15 cellular contexts compared by ENCODE assay signal in the genomic region with DNA sequence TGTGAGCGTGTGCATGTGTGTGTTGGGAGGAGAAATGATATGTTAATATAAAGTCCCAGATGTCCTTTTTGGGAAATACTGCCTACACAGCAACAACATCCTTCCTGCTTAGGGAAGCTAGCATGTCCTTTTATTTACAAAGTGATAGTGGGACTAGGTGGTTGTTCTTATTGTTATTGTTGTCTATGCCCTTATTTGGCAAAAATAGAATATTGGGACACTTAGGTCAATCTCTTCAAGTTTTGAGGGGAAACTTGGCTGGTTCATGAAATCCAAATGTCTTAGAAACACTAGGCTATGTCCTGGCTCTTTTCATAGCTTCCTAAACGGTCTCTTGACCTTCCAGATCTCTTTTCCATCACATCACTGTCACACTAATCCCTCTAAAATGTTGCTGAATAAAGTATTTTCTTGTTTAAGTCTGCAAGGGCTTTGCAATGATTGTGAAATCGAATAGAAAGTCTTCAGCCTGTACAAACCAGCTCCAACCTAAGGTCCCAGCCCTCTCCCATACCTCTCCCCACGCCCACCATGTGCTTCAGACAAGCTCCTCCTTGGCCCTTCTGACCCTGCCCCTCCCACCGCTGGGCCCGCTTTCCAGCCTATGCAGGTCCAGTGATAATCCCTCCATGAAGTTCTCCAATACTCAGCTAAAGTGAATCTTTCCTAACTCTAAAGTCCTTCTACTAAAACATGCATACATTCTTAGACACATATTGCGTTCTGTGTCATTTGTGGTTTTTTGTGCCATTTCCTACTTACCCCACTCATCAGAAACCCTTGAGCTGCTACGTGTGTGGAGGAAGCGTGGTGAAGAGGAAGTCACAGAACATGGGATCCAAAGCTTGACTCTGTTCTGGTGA.
DNase-seq lines count a peak whose midpoint lies in the region; ATAC-seq and TF ChIP-seq lines count a peak whose summit lies in the region.
"Had no signal": no experiment of that assay in that cellular context is flagged by ENCODE, and none has a peak within 500 bp of the region (broad histone marks: within the 10 kb centered on the region; RNA-seq: fewer than 3 reads in every experiment).

No MANE protein-coding gene starts in this region.

- TF ChIP-seq POLR2A in IMR-90 (IDR thresholded peaks at IDR 0.05; ENCODE audit: low read depth, low read length) = no peak

- H3K4me2 ChIP-seq in IMR-90 (ENCODE audit: low read depth, low read length) = no peak overlapping the region
- no peak overlapping the region for H3K4me2 ChIP-seq in mesenchymal stem cell (ENCODE audit: low read length, poor library complexity, severe bottlenecking)

- no peak overlapping the region for H2BK5ac ChIP-seq in IMR-90 (ENCODE audit: low read depth, low read length, poor library complexity, severe bottlenecking)
- H2BK5ac ChIP-seq in mesenchymal stem cell (ENCODE audit: low read depth, low read length, poor library complexity, severe bottlenecking) = no peak overlapping the region

- H2BK12ac ChIP-seq in mesenchymal stem cell (ENCODE audit: low read length in 2 of 2) = no peak overlapping the region

- CTCF ChIA-PET in IMR-90 (lab: Yijun Ruan, JAX) = interaction anchor here (0.5 to 0.6 kb wide), 3 partner anchors 29 to 289 kb away, joined by 3 to 7 read pairs (median 4); no protein-coding TSS in a partner anchor
- CTCF ChIA-PET in activated CD8-positive, alpha-beta T cell treated with anti-CD3 and anti-CD28 coated beads, Interleukin-2, amount 10 ng/mL, durations not matched to agents 7 days and 5 days (lab: Charles Lee) = interaction anchor here (0.8 to 2.4 kb wide), 6 partner anchors 9 to 445 kb away, joined by 3 to 8 read pairs (median 4); no protein-coding TSS in a partner anchor

- WGBS in IMR-90 (ENCODE audit: extremely low coverage in 2 of 2, insufficient read length in 1 of 2), 2 experiments = 72% methylated on average over 3 of the region's 9 CpGs; no CpG with 5 or more reads in 1 of the 2 experiments
- 90% methylated on average over 6 of the region's 9 CpGs for WGBS in mesenchymal stem cell

- no peak overlapping the region for H2AK9ac ChIP-seq in IMR-90 (replicated peaks; ENCODE audit: low read depth, low read length, poor library complexity)

- H3K79me1 ChIP-seq in IMR-90 (ENCODE audit: low read depth in 1 of 2, low read length in 2 of 2) (no peaks in the 10 kb centered on the region), mesenchymal stem cell (replicated peaks; ENCODE audit: low read length, poor library complexity, severe bottlenecking) (no peaks in the 10 kb centered on the region)

- dilution Hi-C loops in IMR-90 (cut with HindIII; ENCODE audit: low sequenced_read_pairs, unreplicated experiment) = no loop called here

- H3K36me3 Mint-ChIP-seq in activated CD8-positive, alpha-beta T cell treated with anti-CD3 and anti-CD28 coated beads, Interleukin-2, amount 10 ng/mL, durations not matched to agents 7 days and 5 days (ENCODE audit: low read depth) = no peaks in the 10 kb centered on the region

- no peak overlapping the region for H3K4me3 Mint-ChIP-seq in activated CD8-positive, alpha-beta T cell treated with anti-CD3 and anti-CD28 coated beads, Interleukin-2, amount 10 ng/mL, durations not matched to agents 7 days and 5 days

- H2BK120ac ChIP-seq in IMR-90 (ENCODE audit: low read depth, low read length) = no peak overlapping the region
- no peak overlapping the region for H2BK120ac ChIP-seq in mesenchymal stem cell (ENCODE audit: low read depth, low read length)

- H4K8ac ChIP-seq in IMR-90 (ENCODE audit: low read depth in 2 of 2, low read length in 2 of 2) (no peak overlapping the region), mesenchymal stem cell (ENCODE audit: low read length) (no peak overlapping the region)

- H2BK15ac ChIP-seq in IMR-90 (ENCODE audit: low read depth, low read length) (no peak overlapping the region), mesenchymal stem cell (ENCODE audit: low read depth, poor library complexity, severe bottlenecking) (no peak overlapping the region)

- H3K4me1 ChIP-seq in IMR-90 (ENCODE audit: control insufficient read depth, insufficient read depth, low read length) (no peaks in the 10 kb centered on the region), mesenchymal stem cell (ENCODE audit: control insufficient read depth, insufficient read depth, low read depth, low read length) (peaks cover 3% of the 10 kb centered on the region)
- H3K4me1 ChIP-seq: HAP-1 had no signal

- intact Hi-C loops in IMR-90 (cut with micrococcal nuclease) = no loop called here

- POLR2A ChIA-PET in IMR-90 (lab: Charles Lee; ENCODE audit: unreplicated experiment) = no interaction called here
- POLR2A ChIA-PET in activated CD8-positive, alpha-beta T cell treated with anti-CD3 and anti-CD28 coated beads, Interleukin-2, amount 10 ng/mL, durations not matched to agents 7 days and 5 days (lab: Charles Lee) = no interaction called here

- no peaks in the 10 kb centered on the region for H4K20me1 ChIP-seq in IMR-90 (ENCODE audit: insufficient read depth, low read length)

- H2AK5ac ChIP-seq in IMR-90 (ENCODE audit: low read depth, low read length) (no peak overlapping the region), mesenchymal stem cell (ENCODE audit: low read length, severe bottlenecking) (no peak overlapping the region)

- H3K18ac ChIP-seq in IMR-90 (ENCODE audit: low read depth, low read length) (no peak overlapping the region), mesenchymal stem cell (ENCODE audit: low read depth in 1 of 2, low read length in 2 of 2) (no peak overlapping the region)

- H3K9me3 Mint-ChIP-seq in activated CD8-positive, alpha-beta T cell treated with anti-CD3 and anti-CD28 coated beads, Interleukin-2, amount 10 ng/mL, durations not matched to agents 7 days and 5 days (ENCODE audit: insufficient read depth) = no peaks in the 10 kb centered on the region

- H3K4me1 Mint-ChIP-seq in activated CD8-positive, alpha-beta T cell treated with anti-CD3 and anti-CD28 coated beads, Interleukin-2, amount 10 ng/mL, durations not matched to agents 7 days and 5 days (ENCODE audit: low read depth) = peaks cover 38% of the 10 kb centered on the region

- ATAC-seq in IMR-90 (ENCODE audit: low read depth) (no peak), HG02588 (IDR thresholded peaks at IDR 0.05; ENCODE audit: unreplicated experiment) (no peak), GM18519 (IDR thresholded peaks at IDR 0.05; ENCODE audit: low FRiP score, unreplicated experiment) (no peak)
- peak; percentile 56 for ATAC-seq in activated CD8-positive, alpha-beta T cell treated with anti-CD3 and anti-CD28 coated beads, Interleukin-2, amount 10 ng/mL, durations not matched to agents 7 days and 5 days

- BruUV-seq in IMR-90 (replicated peaks; lab: Mats Ljungman, UMichigan) = no TSS peak

- H3K27ac ChIP-seq in IMR-90 (ENCODE audit: insufficient read depth, low read length) = no peak overlapping the region
- H3K27ac ChIP-seq in mesenchymal stem cell (ENCODE audit: low read length, poor library complexity, severe bottlenecking) = no peak overlapping the region
- H3K27ac ChIP-seq: cardiac muscle cell, VCaP had no signal

- no peak overlapping the region for H3K56ac ChIP-seq in IMR-90 (ENCODE audit: extremely low read depth, insufficient read depth, low read length)

- peak overlapping the region; percentile 65 for H3K27ac Mint-ChIP-seq in activated CD8-positive, alpha-beta T cell treated with anti-CD3 and anti-CD28 coated beads, Interleukin-2, amount 10 ng/mL, durations not matched to agents 7 days and 5 days

- H3K9me3 ChIP-seq in IMR-90 (ENCODE audit: control insufficient read depth, insufficient read depth, low read length) (no peaks in the 10 kb centered on the region), mesenchymal stem cell (ENCODE audit: control insufficient read depth, low read length) (no peaks in the 10 kb centered on the region)
- H3K9me3 ChIP-seq: HAP-1 had no signal

- H3K36me3 ChIP-seq in IMR-90 (ENCODE audit: control insufficient read depth, insufficient read depth, low read length) (no peaks in the 10 kb centered on the region), mesenchymal stem cell (ENCODE audit: control insufficient read depth in 1 of 2, insufficient read depth in 2 of 2, low read depth in 1 of 2, low read length in 2 of 2) (no peaks in the 10 kb centered on the region)
- H3K36me3 ChIP-seq: cardiac muscle cell, HAP-1 had no signal

- H3K27me3 Mint-ChIP-seq in activated CD8-positive, alpha-beta T cell treated with anti-CD3 and anti-CD28 coated beads, Interleukin-2, amount 10 ng/mL, durations not matched to agents 7 days and 5 days (ENCODE audit: low read depth) = no peaks in the 10 kb centered on the region

- DNase-seq in GDM1 (lab: John Stamatoyannopoulos, UW) (peak; percentile 61), IMR-90 (no peak), mesenchymal stem cell (peak; percentile 52), cerebellum (ENCODE audit: low spot score) (no peak), T1000 (lab: John Stamatoyannopoulos, UW) (no peak)
- DNase-seq in activated CD8-positive, alpha-beta T cell treated with anti-CD3 and anti-CD28 coated beads, Interleukin-2, amount 10 ng/mL, durations not matched to agents 7 days and 5 days = no peak
- DNase-seq: activated effector memory CD4-positive, alpha-beta T cell treated with anti-CD3 and anti-CD28 coated beads, Interleukin-2, amount 50 U/mL, for 16 hours; erythroblast; KG1; substantia nigra had no signal

- H3K9me1 ChIP-seq in IMR-90 (ENCODE audit: insufficient read depth, low read length) = no peaks in the 10 kb centered on the region

- H2AFZ ChIP-seq in IMR-90 (replicated peaks; ENCODE audit: low read length, poor library complexity) (no peak overlapping the region), mesenchymal stem cell (ENCODE audit: low read depth, low read length) (no peak overlapping the region)

- H3K23ac ChIP-seq in IMR-90 (ENCODE audit: low read depth, low read length) = no peak overlapping the region
- H3K23ac ChIP-seq in mesenchymal stem cell (ENCODE audit: low read length in 2 of 2) = no peak overlapping the region

- H4K5ac ChIP-seq in IMR-90 (ENCODE audit: low read depth, low read length) = no peak overlapping the region

- no peak for TF ChIP-seq CTCF in IMR-90 (conservative IDR thresholded peaks at IDR 0.05; ENCODE audit: low read depth, low read length)

- H3K27me3 ChIP-seq in IMR-90 (ENCODE audit: control insufficient read depth, insufficient read depth, low read length) (peaks cover 4% of the 10 kb centered on the region; the same call in 1 of the 2 replicates), mesenchymal stem cell (ENCODE audit: control insufficient read depth in 1 of 2, insufficient read depth in 1 of 2, low read length in 2 of 2) (peaks cover 4 to 15% of the 10 kb centered on the region in 2 experiments)
- H3K27me3 ChIP-seq: cardiac muscle cell had no signal

- H3K4ac ChIP-seq in IMR-90 (ENCODE audit: low read depth, low read length) (no peak overlapping the region), mesenchymal stem cell (ENCODE audit: low read depth in 1 of 2, low read length in 2 of 2) (no peak overlapping the region)

- H4K91ac ChIP-seq in IMR-90 (ENCODE audit: insufficient read depth, low read depth, low read length) (no peak overlapping the region), mesenchymal stem cell (ENCODE audit: low read length) (no peak overlapping the region)

- H3K14ac ChIP-seq in IMR-90 (replicated peaks; ENCODE audit: low read depth, low read length) (no peak overlapping the region), mesenchymal stem cell (ENCODE audit: low read length in 2 of 2) (no peak overlapping the region)

- TF ChIP-seq RAD21 in IMR-90 (IDR thresholded peaks at IDR 0.05; ENCODE audit: low read length) = no peak

- in situ Hi-C loops in IMR-90 (cut with MboI; ENCODE audit: low sequenced_read_pairs) = no loop called here

- H2BK20ac ChIP-seq in IMR-90 (ENCODE audit: low read depth, low read length) = no peak overlapping the region

- H3K4me3 ChIP-seq in IMR-90 (ENCODE audit: insufficient read depth, low read depth, low read length) (no peak overlapping the region), mesenchymal stem cell (ENCODE audit: insufficient read depth in 1 of 2, low read depth in 1 of 2, low read length in 2 of 2) (no peak overlapping the region)
- H3K4me3 ChIP-seq: cardiac muscle cell, HAP-1 had no signal

- H3K9ac ChIP-seq in IMR-90 (ENCODE audit: low read depth, low read length) (no peak overlapping the region), mesenchymal stem cell (ENCODE audit: low read length) (no peak overlapping the region)

Comparison
In these comparisons a context has a peak if more than half of its experiments do, and no peak if none do; other contexts are left out.
1. DNase-seq: peak in GDM1 (single experiment) and mesenchymal stem cell (single experiment); none in IMR-90 (single experiment), activated CD8-positive, alpha-beta T cell treated with anti-CD3 and anti-CD28 coated beads, Interleukin-2, amount 10 ng/mL, durations not matched to agents 7 days and 5 days (single experiment), cerebellum (single experiment) and T1000 (single experiment).